1 cellular context compared by ENCODE assay signal in the genomic region with DNA sequence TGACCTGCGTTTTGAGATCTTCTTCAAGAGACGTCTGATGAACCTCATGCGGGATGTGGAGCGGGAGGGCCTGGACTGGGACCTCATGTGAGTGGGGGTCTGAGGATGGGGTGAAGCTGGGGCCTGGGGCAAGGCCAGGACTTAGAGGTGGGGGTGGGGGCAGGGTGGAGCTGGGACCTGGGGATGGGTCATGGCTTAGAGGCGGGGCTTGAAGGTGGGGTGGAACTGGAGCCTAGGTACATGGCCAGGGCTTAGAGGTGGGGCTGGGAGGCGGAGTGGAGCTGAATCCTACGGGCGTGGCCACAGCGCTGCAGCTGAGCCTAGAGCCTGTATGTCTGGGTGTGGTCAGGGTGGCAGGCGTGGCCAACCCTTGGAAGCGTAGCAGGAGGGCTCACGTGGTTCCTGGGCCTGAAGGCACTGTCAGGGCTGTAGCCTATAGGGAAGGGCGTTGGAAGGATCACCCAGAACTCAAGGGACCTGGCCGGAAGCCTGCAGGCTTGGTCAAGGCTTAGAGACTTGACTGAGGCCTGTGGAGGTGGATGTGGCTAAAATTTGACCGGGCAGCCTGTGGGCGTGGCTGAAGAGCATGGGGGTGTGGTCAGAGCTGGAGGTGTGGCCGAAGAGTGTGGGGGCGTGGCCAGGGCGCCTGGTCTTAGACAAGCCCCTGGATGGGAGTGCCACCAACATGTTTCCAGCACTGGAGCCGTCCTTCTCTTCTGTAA.
TF ChIP-seq lines count a peak whose summit lies in the region.

No MANE protein-coding gene starts in this region.

TF ChIP-seq in GM23338, 12 proteins besides CTCF, POLR2A, EP300 and RAD21 (continued from another document):
- TF ChIP-seq, protein P1, sequence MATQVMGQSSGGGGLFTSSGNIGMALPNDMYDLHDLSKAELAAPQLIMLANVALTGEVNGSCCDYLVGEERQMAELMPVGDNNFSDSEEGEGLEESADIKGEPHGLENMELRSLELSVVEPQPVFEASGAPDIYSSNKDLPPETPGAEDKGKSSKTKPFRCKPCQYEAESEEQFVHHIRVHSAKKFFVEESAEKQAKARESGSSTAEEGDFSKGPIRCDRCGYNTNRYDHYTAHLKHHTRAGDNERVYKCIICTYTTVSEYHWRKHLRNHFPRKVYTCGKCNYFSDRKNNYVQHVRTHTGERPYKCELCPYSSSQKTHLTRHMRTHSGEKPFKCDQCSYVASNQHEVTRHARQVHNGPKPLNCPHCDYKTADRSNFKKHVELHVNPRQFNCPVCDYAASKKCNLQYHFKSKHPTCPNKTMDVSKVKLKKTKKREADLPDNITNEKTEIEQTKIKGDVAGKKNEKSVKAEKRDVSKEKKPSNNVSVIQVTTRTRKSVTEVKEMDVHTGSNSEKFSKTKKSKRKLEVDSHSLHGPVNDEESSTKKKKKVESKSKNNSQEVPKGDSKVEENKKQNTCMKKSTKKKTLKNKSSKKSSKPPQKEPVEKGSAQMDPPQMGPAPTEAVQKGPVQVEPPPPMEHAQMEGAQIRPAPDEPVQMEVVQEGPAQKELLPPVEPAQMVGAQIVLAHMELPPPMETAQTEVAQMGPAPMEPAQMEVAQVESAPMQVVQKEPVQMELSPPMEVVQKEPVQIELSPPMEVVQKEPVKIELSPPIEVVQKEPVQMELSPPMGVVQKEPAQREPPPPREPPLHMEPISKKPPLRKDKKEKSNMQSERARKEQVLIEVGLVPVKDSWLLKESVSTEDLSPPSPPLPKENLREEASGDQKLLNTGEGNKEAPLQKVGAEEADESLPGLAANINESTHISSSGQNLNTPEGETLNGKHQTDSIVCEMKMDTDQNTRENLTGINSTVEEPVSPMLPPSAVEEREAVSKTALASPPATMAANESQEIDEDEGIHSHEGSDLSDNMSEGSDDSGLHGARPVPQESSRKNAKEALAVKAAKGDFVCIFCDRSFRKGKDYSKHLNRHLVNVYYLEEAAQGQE (IDR thresholded peaks at IDR 0.05; ENCODE audit: unreplicated experiment) = no peak
- TF ChIP-seq ZNF331 (CRISPR knock-in tag; IDR thresholded peaks at IDR 0.05; ENCODE audit: low read depth) = no peak
- TF ChIP-seq CREB1 (CRISPR knock-in tag; IDR thresholded peaks at IDR 0.05; ENCODE audit: low read depth) = no peak
- no peak for TF ChIP-seq EZH2phosphoT487 (IDR thresholded peaks at IDR 0.05; ENCODE audit: unreplicated experiment)
- no peak for TF ChIP-seq POLR2AphosphoS5 (IDR thresholded peaks at IDR 0.05; ENCODE audit: low read depth)
- no peak for TF ChIP-seq NANOG (IDR thresholded peaks at IDR 0.05; ENCODE audit: borderline replicate concordance)
- TF ChIP-seq, protein P2, sequence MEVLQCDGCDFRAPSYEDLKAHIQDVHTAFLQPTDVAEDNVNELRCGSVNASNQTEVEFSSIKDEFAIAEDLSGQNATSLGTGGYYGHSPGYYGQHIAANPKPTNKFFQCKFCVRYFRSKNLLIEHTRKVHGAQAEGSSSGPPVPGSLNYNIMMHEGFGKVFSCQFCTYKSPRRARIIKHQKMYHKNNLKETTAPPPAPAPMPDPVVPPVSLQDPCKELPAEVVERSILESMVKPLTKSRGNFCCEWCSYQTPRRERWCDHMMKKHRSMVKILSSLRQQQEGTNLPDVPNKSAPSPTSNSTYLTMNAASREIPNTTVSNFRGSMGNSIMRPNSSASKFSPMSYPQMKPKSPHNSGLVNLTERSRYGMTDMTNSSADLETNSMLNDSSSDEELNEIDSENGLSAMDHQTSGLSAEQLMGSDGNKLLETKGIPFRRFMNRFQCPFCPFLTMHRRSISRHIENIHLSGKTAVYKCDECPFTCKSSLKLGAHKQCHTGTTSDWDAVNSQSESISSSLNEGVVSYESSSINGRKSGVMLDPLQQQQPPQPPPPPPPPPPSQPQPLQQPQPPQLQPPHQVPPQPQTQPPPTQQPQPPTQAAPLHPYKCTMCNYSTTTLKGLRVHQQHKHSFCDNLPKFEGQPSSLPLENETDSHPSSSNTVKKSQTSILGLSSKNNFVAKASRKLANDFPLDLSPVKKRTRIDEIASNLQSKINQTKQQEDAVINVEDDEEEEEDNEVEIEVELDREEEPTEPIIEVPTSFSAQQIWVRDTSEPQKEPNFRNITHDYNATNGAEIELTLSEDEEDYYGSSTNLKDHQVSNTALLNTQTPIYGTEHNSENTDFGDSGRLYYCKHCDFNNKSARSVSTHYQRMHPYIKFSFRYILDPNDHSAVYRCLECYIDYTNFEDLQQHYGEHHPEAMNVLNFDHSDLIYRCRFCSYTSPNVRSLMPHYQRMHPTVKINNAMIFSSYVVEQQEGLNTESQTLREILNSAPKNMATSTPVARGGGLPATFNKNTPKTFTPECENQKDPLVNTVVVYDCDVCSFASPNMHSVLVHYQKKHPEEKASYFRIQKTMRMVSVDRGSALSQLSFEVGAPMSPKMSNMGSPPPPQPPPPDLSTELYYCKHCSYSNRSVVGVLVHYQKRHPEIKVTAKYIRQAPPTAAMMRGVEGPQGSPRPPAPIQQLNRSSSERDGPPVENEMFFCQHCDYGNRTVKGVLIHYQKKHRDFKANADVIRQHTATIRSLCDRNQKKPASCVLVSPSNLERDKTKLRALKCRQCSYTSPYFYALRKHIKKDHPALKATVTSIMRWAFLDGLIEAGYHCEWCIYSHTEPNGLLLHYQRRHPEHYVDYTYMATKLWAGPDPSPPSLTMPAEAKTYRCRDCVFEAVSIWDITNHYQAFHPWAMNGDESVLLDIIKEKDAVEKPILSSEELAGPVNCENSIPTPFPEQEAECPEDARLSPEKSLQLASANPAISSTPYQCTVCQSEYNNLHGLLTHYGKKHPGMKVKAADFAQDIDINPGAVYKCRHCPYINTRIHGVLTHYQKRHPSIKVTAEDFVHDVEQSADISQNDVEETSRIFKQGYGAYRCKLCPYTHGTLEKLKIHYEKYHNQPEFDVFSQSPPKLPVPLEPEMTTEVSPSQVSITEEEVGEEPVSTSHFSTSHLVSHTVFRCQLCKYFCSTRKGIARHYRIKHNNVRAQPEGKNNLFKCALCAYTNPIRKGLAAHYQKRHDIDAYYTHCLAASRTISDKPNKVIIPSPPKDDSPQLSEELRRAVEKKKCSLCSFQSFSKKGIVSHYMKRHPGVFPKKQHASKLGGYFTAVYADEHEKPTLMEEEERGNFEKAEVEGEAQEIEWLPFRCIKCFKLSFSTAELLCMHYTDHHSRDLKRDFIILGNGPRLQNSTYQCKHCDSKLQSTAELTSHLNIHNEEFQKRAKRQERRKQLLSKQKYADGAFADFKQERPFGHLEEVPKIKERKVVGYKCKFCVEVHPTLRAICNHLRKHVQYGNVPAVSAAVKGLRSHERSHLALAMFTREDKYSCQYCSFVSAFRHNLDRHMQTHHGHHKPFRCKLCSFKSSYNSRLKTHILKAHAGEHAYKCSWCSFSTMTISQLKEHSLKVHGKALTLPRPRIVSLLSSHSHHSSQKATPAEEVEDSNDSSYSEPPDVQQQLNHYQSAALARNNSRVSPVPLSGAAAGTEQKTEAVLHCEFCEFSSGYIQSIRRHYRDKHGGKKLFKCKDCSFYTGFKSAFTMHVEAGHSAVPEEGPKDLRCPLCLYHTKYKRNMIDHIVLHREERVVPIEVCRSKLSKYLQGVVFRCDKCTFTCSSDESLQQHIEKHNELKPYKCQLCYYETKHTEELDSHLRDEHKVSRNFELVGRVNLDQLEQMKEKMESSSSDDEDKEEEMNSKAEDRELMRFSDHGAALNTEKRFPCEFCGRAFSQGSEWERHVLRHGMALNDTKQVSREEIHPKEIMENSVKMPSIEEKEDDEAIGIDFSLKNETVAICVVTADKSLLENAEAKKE (CRISPR knock-in tag; IDR thresholded peaks at IDR 0.05) = no peak
- TF ChIP-seq JUNB (IDR thresholded peaks at IDR 0.05; ENCODE audit: unreplicated experiment) = no peak
